Comparison of ENCODE assay signal across 10 cellular contexts in the genomic region with DNA sequence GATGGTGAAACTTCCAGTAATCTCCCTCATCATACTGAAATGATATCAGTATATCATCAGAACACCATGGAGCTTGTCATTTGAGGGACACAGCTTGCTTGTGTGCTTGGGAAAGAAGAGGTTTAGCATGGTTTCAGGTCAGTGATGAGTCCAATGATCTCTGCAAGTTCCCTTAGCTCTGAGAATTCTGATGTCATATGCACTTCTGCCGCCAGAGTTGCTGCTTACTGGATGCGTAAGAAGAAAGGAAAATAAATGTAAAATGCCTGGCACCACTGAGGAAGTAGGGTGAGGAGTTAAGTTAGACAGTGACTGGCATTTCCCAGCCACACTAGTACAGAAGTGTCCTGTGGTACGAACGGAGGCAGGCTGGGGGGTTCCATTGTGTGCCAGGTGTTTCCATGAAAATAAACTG. TPM values are rescaled to one million over a fixed set of nuclear protein-coding genes. Genes with fewer than 3 reads are reported as not detected.
DNase-seq lines count a peak whose midpoint lies in the region; ATAC-seq, FAIRE-seq and TF ChIP-seq lines count a peak whose summit lies in the region.
"Had no signal": no experiment of that assay in that cellular context is flagged by ENCODE, and none has a peak within 500 bp of the region (broad histone marks: within the 10 kb centered on the region; RNA-seq: fewer than 3 reads in every experiment).

No MANE protein-coding gene starts in this region.

- H3K79me2 ChIP-seq in trophoblast cell (ENCODE audit: control insufficient read depth, insufficient read depth, low read length, poor library complexity) (peaks cover 22% of the 10 kb centered on the region), GM23338 (replicated peaks; ENCODE audit: insufficient read depth) (no peaks in the 10 kb centered on the region)

- no peak overlapping the region for H3K23ac ChIP-seq in trophoblast cell (ENCODE audit: low read length)

- peaks cover 0 to 2% of the 10 kb centered on the region in 2 experiments for H3K36me3 ChIP-seq in trophoblast cell (ENCODE audit: control insufficient read depth in 1 of 2, insufficient read depth in 2 of 2, low read length in 2 of 2)
- H3K36me3 ChIP-seq in GM23338 (ENCODE audit: insufficient read depth) = no peaks in the 10 kb centered on the region
- H3K36me3 ChIP-seq: pancreas had no signal

- peaks cover 10% of the 10 kb centered on the region for H3K79me1 ChIP-seq in trophoblast cell (ENCODE audit: low read length)

- H3K18ac ChIP-seq in trophoblast cell (ENCODE audit: low read length) = peak overlapping the region; percentile 42

- peak overlapping the region; percentile 95 to 99 (median 98) for H3K27ac Mint-ChIP-seq in CD14-positive monocyte
- peak overlapping the region; percentile 96 to 100 for H3K27ac Mint-ChIP-seq in T-cell
- H3K27ac Mint-ChIP-seq in GM23338 = no peak overlapping the region

- H2BK5ac ChIP-seq in trophoblast cell (ENCODE audit: low read depth, low read length, poor library complexity) = no peak overlapping the region

- no peaks in the 10 kb centered on the region for H3K9me2 ChIP-seq in GM23338 (ENCODE audit: insufficient read depth)

- whole genome bisulfite sequencing in trophoblast cell (ENCODE audit: extremely low coverage, insufficient coverage, insufficient read length) = no CpG with 5 or more reads among the region's 4 CpGs

- H3K14ac ChIP-seq in trophoblast cell (ENCODE audit: low read length) = no peak overlapping the region

- no peak overlapping the region for H2AK5ac ChIP-seq in trophoblast cell (ENCODE audit: low read length)

- H3F3A ChIP-seq in GM23338 (replicated peaks; ENCODE audit: low read depth) = no peaks in the 10 kb centered on the region

- H3K27me3 Mint-ChIP-seq in CD14-positive monocyte (ENCODE audit: low read depth in 3 of 3) (peaks cover 0 to 2% (median 0%) of the 10 kb centered on the region in 3 donors), T-cell (no peaks in the 10 kb centered on the region), GM23338 (ENCODE audit: insufficient read depth, low read depth, poor library complexity) (no peaks in the 10 kb centered on the region)

- DNase-seq in CD14-positive monocyte (ENCODE audit: low spot score) = peak; percentile 75
- peak in 6 of 34 experiments; percentile 24 to 54 (median 33) for DNase-seq in T-cell
- no peak for DNase-seq in coronary artery (ENCODE audit: low spot score)
- peak in 1 of 2 donors; percentile 39 for DNase-seq in trophoblast cell
- no peak for DNase-seq in DMS79 treated with DMSO at 0.1 percent for 48 hours (lab: John Stamatoyannopoulos, UW)
- DNase-seq in H54 (ENCODE audit: insufficient read length, low spot score) = no peak
- no peak for DNase-seq in GM23338 (ENCODE audit: low spot score)
- DNase-seq: NCI-H526, pancreas had no signal

- no peak overlapping the region for H2BK120ac ChIP-seq in trophoblast cell (ENCODE audit: insufficient read depth, low read length, poor library complexity)

- peaks cover 0 to 3% (median 0%) of the 10 kb centered on the region in 7 donors for H3K9me3 Mint-ChIP-seq in CD14-positive monocyte
- peaks cover 0 to under 1% (median 0%) of the 10 kb centered on the region in 3 donors for H3K9me3 Mint-ChIP-seq in T-cell
- no peaks in the 10 kb centered on the region for H3K9me3 Mint-ChIP-seq in GM23338

- peak overlapping the region; percentile 16 for H2BK12ac ChIP-seq in trophoblast cell (ENCODE audit: low read length)

- H3K27me3 ChIP-seq in trophoblast cell (ENCODE audit: insufficient read depth, low read length) (no peaks in the 10 kb centered on the region), GM23338 (ENCODE audit: insufficient read depth) (no peaks in the 10 kb centered on the region)
- H3K27me3 ChIP-seq: pancreas had no signal

- no peak overlapping the region for H3K9ac ChIP-seq in trophoblast cell (ENCODE audit: low read length)

- H3K4me3 Mint-ChIP-seq in CD14-positive monocyte = peak overlapping the region; percentile 72 to 91
- H3K4me3 Mint-ChIP-seq in T-cell = peak overlapping the region; percentile 72 to 83 (median 74)
- no peak overlapping the region for H3K4me3 Mint-ChIP-seq in GM23338

- H3K4me1 Mint-ChIP-seq in CD14-positive monocyte (peaks cover 89% of the 10 kb centered on the region), T-cell (peaks cover 41 to 96% (median 96%) of the 10 kb centered on the region in 3 donors), GM23338 (peaks cover 2% of the 10 kb centered on the region; the same call in 2 of the 3 replicates)

- H3K36me3 Mint-ChIP-seq in CD14-positive monocyte (peaks cover 3 to 4% of the 10 kb centered on the region in 2 donors), T-cell (peaks cover 23% of the 10 kb centered on the region), GM23338 (ENCODE audit: low read depth) (no peaks in the 10 kb centered on the region)

- intact Hi-C loops in CD14-positive monocyte (cut with micrococcal nuclease) = no loop called here

- H3K4ac ChIP-seq in trophoblast cell (ENCODE audit: low read depth, low read length) = peak overlapping the region; percentile 65

- no peak for FAIRE-seq in H54 (lab: Jason Lieb, UNC)
- FAIRE-seq: pancreas had no signal

- H3K4me3 ChIP-seq in coronary artery (peak overlapping the region; percentile 13), trophoblast cell (ENCODE audit: low read depth, low read length) (no peak overlapping the region), GM23338 (no peak overlapping the region)
- H3K4me3 ChIP-seq: pancreas had no signal

- CTCF ChIA-PET in T-cell (lab: Charles Lee) = interaction anchor here (0.6 to 1.4 kb wide), 10 partner anchors 8 to 112 kb away, joined by 3 to 9 read pairs (median 3); no protein-coding TSS in a partner anchor

- no peak overlapping the region for H4K12ac ChIP-seq in trophoblast cell (ENCODE audit: low read depth, low read length)

- no peaks in the 10 kb centered on the region for H3K9me3 ChIP-seq in trophoblast cell (ENCODE audit: insufficient read depth, low read depth, low read length)
- H3K9me3 ChIP-seq: pancreas had no signal

- H3K4me1 ChIP-seq in trophoblast cell (ENCODE audit: control insufficient read depth in 1 of 2, insufficient read depth in 2 of 2, low read length in 2 of 2) = peaks cover 22 to 35% of the 10 kb centered on the region in 2 experiments
- H3K4me1 ChIP-seq in GM23338 (ENCODE audit: insufficient read depth) = no peaks in the 10 kb centered on the region
- H3K4me1 ChIP-seq: pancreas had no signal

- POLR2A ChIA-PET in T-cell (lab: Charles Lee) = interaction anchor here in 1 of 2 donors (2.2 kb wide), 1 partner anchor 21 kb away, joined by 9 read pairs; no protein-coding TSS in a partner anchor

- peak; percentile 8 for TF ChIP-seq CTCF in CD14-positive monocyte (IDR thresholded peaks at IDR 0.05)
- no peak for TF ChIP-seq CTCF in coronary artery (IDR thresholded peaks at IDR 0.05)
- TF ChIP-seq CTCF in GM23338 (conservative IDR thresholded peaks at IDR 0.05; ENCODE audit: low read depth in 2 of 2) = no peak

- H3K4me2 ChIP-seq in trophoblast cell (ENCODE audit: low read length) (no peak overlapping the region), GM23338 (no peak overlapping the region)

- no peak overlapping the region for H4K8ac ChIP-seq in trophoblast cell (ENCODE audit: low read depth, low read length)

- peak overlapping the region in 1 of 2 donors; percentile 77 for H3K27ac ChIP-seq in coronary artery
- no peak overlapping the region for H3K27ac ChIP-seq in trophoblast cell (ENCODE audit: low read depth, low read length)
- no peak overlapping the region for H3K27ac ChIP-seq in GM23338 (ENCODE audit: low read depth)

- H4K20me1 ChIP-seq in GM23338 (replicated peaks; ENCODE audit: insufficient read depth) = no peaks in the 10 kb centered on the region

- no peak for TF ChIP-seq POLR2A in H54 (IDR thresholded peaks at IDR 0.05; ENCODE audit: low read depth, low read length)

- no peak overlapping the region for H2AFZ ChIP-seq in trophoblast cell (ENCODE audit: insufficient read depth, low read length, poor library complexity)
- no peak overlapping the region for H2AFZ ChIP-seq in GM23338

- H4K91ac ChIP-seq in trophoblast cell (ENCODE audit: low read depth, low read length) = no peak overlapping the region

- ATAC-seq in T-cell (replicated peaks in 1 of 4) (peak in 1 of 4 experiments; percentile 2), HG02840 (IDR thresholded peaks at IDR 0.05; ENCODE audit: low FRiP score, unreplicated experiment) (no peak), GM23338 (no peak)

TF ChIP-seq in GM23338, 12 proteins besides CTCF, POLR2A, EP300 and RAD21 (continues in another document):
- no peak for TF ChIP-seq STAT1 (IDR thresholded peaks at IDR 0.05; ENCODE audit: unreplicated experiment)
- TF ChIP-seq, protein P1, sequence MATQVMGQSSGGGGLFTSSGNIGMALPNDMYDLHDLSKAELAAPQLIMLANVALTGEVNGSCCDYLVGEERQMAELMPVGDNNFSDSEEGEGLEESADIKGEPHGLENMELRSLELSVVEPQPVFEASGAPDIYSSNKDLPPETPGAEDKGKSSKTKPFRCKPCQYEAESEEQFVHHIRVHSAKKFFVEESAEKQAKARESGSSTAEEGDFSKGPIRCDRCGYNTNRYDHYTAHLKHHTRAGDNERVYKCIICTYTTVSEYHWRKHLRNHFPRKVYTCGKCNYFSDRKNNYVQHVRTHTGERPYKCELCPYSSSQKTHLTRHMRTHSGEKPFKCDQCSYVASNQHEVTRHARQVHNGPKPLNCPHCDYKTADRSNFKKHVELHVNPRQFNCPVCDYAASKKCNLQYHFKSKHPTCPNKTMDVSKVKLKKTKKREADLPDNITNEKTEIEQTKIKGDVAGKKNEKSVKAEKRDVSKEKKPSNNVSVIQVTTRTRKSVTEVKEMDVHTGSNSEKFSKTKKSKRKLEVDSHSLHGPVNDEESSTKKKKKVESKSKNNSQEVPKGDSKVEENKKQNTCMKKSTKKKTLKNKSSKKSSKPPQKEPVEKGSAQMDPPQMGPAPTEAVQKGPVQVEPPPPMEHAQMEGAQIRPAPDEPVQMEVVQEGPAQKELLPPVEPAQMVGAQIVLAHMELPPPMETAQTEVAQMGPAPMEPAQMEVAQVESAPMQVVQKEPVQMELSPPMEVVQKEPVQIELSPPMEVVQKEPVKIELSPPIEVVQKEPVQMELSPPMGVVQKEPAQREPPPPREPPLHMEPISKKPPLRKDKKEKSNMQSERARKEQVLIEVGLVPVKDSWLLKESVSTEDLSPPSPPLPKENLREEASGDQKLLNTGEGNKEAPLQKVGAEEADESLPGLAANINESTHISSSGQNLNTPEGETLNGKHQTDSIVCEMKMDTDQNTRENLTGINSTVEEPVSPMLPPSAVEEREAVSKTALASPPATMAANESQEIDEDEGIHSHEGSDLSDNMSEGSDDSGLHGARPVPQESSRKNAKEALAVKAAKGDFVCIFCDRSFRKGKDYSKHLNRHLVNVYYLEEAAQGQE (IDR thresholded peaks at IDR 0.05; ENCODE audit: unreplicated experiment) = no peak

RNA-seq across cellular contexts. Expression of a gene that starts 22.6 kb away (rescaled TPM):
- 1 to 10 TPM; 3.6 to 5.4 TPM for polyA plus RNA-seq in CD14-positive monocyte
- total RNA-seq in T-cell = 100 to 1,000 TPM; 267 to 436 (median 326) TPM
- polyA plus RNA-seq in trophoblast cell (2013) = 145 and 158 TPM in 2 replicates
- total RNA-seq in GM23338 (2014; rRNA removed; shearing (Covaris generic)) = 10.0 and 10.1 TPM in 2 replicates
- 5.3 and 5.4 TPM in 2 replicates for polyA plus RNA-seq in GM23338 (2016; fragmentation: Nextera tagmentation; extraction: Ambion mirVana)

Comparison
In these comparisons a context has a peak if more than half of its experiments do, and no peak if none do; other contexts are left out.
1. RNA of a gene that starts 22.6 kb away (total RNA-seq): 267 to 436 TPM in T-cell; 10.0 to 10.1 TPM in GM23338; every median in the first group is over 10 times any median in the second.